ENCODE assay signal across 17 cellular contexts in genomic region chr6:30444451-30444742, GRCh38.
"Had no signal": no experiment of that assay in that cellular context is flagged by ENCODE, and none has a peak within 500 bp of the region (broad histone marks: within the 10 kb centered on the region; RNA-seq: fewer than 3 reads in every experiment).

No MANE protein-coding gene starts in this region.

- DNase-seq: activated CD8-positive, alpha-beta memory T cell treated with anti-CD3 and anti-CD28 coated beads for 24 hours; activated CD8-positive, alpha-beta memory T cell treated with anti-CD3 and anti-CD28 coated beads, Interleukin-2, amount 50 U/mL, for 48 hours; activated gamma-delta T cell treated with Interleukin-2 at 50 U/mL for 16 hours; activated naive CD8-positive, alpha-beta T cell treated with anti-CD3 and anti-CD28 coated beads for 36 hours; amniotic stem cell; left cardiac atrium; mesendoderm; naive thymus-derived CD4-positive, alpha-beta T cell; stimulated activated CD4-positive, alpha-beta T cell treated with anti-CD3 and anti-CD28 coated beads, Interleukin-4, amount 100 ng/mL, for 24 hours; T-cell; T-helper 9 cell had no signal

- H3K9ac ChIP-seq: parathyroid adenoma had no signal

- H3K4me3 ChIP-seq: thoracic aorta, upper lobe of left lung had no signal

- H3K27ac Mint-ChIP-seq: activated naive CD8-positive, alpha-beta T cell treated with anti-CD3 and anti-CD28 coated beads for 36 hours; naive thymus-derived CD4-positive, alpha-beta T cell; stimulated activated effector memory CD8-positive, alpha-beta T cell treated with anti-CD3 and anti-CD28 coated beads, Interleukin-12 subunit alpha, Interleukin-12 subunit beta, amount 100 ng/mL, for 72 hours; T-cell had no signal

- H3K9me3 Mint-ChIP-seq: activated naive CD8-positive, alpha-beta T cell treated with anti-CD3 and anti-CD28 coated beads for 36 hours; stimulated activated effector memory CD8-positive, alpha-beta T cell treated with anti-CD3 and anti-CD28 coated beads, Interleukin-12 subunit alpha, Interleukin-12 subunit beta, amount 100 ng/mL, for 72 hours; T-cell had no signal

- H3K36me3 ChIP-seq: neutrophil, thoracic aorta, upper lobe of left lung had no signal

- H3K4me3 Mint-ChIP-seq: activated naive CD8-positive, alpha-beta T cell treated with anti-CD3 and anti-CD28 coated beads for 36 hours; stimulated activated effector memory CD8-positive, alpha-beta T cell treated with anti-CD3 and anti-CD28 coated beads, Interleukin-12 subunit alpha, Interleukin-12 subunit beta, amount 100 ng/mL, for 72 hours; T-cell had no signal

- H3K27ac ChIP-seq: neutrophil, parathyroid adenoma, thoracic aorta, upper lobe of left lung had no signal

- H3K79me2 ChIP-seq: parathyroid adenoma had no signal

- H3K36me3 Mint-ChIP-seq: activated naive CD8-positive, alpha-beta T cell treated with anti-CD3 and anti-CD28 coated beads for 36 hours; naive thymus-derived CD4-positive, alpha-beta T cell; stimulated activated effector memory CD8-positive, alpha-beta T cell treated with anti-CD3 and anti-CD28 coated beads, Interleukin-12 subunit alpha, Interleukin-12 subunit beta, amount 100 ng/mL, for 72 hours; T-cell had no signal

- H3K4me1 ChIP-seq: parathyroid adenoma had no signal

- H2AFZ ChIP-seq: parathyroid adenoma had no signal

- H3K9me3 ChIP-seq: neutrophil, thoracic aorta, upper lobe of left lung had no signal

- ATAC-seq: naive thymus-derived CD4-positive, alpha-beta T cell; sciatic nerve; stimulated activated effector memory CD8-positive, alpha-beta T cell treated with anti-CD3 and anti-CD28 coated beads, Interleukin-12 subunit alpha, Interleukin-12 subunit beta, amount 100 ng/mL, for 72 hours had no signal
